12 cellular contexts compared by ENCODE assay signal in the genomic region with DNA sequence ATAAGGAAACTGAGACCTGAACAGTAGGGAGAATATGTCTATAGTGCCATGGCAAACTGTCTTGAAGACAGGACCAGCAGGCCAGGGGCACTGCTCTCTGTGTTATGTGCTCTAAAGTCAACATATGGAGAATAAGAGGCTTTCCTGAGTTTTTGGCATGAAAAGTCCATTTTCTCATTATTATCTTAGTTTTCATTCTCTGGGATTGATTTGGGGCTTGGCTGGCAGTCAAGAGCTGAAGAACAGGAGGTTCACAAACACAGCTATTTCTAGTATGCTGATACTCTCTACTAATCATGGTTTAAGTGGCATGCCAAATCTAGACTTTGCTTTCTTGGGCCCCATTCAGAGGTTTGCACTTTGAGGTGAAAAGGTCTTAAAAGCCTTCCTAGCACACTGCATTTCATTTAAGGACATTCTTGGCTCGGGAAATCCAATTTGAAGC.
DNase-seq lines count a peak whose midpoint lies in the region; ATAC-seq and TF ChIP-seq lines count a peak whose summit lies in the region.
"Had no signal": no experiment of that assay in that cellular context is flagged by ENCODE, and none has a peak within 500 bp of the region (broad histone marks: within the 10 kb centered on the region; RNA-seq: fewer than 3 reads in every experiment).

No MANE protein-coding gene starts in this region.

- CTCF ChIA-PET in BJ (lab: Yijun Ruan, JAX): interaction anchor here (0.7 to 2.1 kb wide), 2 partner anchors 15 to 55 kb away, joined by 3 to 5 read pairs; no protein-coding TSS in a partner anchor

- no peak overlapping the region for H3K4me3 ChIP-seq in BJ (ENCODE audit: low read depth, low read length)
- peak overlapping the region; percentile 48 for H3K4me3 ChIP-seq in adipocyte (ENCODE audit: low read length)

- H3K36me3 Mint-ChIP-seq in HFFc6 (ENCODE audit: low read depth) (no peaks in the 10 kb centered on the region), type B pancreatic cell (no peaks in the 10 kb centered on the region)

- ATAC-seq in stimulated activated naive CD8-positive, alpha-beta T cell treated with anti-CD3 and anti-CD28 coated beads, Interleukin-15, amount 100 ng/mL, for 72 hours: no peak

- H3K27me3 ChIP-seq in BJ (ENCODE audit: control insufficient read depth, insufficient read depth, low read length) (no peaks in the 10 kb centered on the region), adipocyte (replicated peaks; ENCODE audit: control insufficient read depth, insufficient read depth, low read length) (peaks cover 11% of the 10 kb centered on the region)

- H3K4me1 Mint-ChIP-seq in HFFc6 (ENCODE audit: low read depth): no peaks in the 10 kb centered on the region
- no peaks in the 10 kb centered on the region for H3K4me1 Mint-ChIP-seq in stimulated activated naive CD8-positive, alpha-beta T cell treated with anti-CD3 and anti-CD28 coated beads, Interleukin-15, amount 100 ng/mL, for 72 hours
- H3K4me1 Mint-ChIP-seq in type B pancreatic cell (ENCODE audit: unreplicated experiment): peaks cover 25% of the 10 kb centered on the region
- H3K4me1 Mint-ChIP-seq: naive B cell had no signal

- DNase-seq in BJ (ENCODE audit: low read depth) (peak; percentile 26), adipocyte (ENCODE audit: low read depth) (peak; percentile 86), fibroblast of the conjunctiva (ENCODE audit: low read depth) (peak; percentile 93), pons (ENCODE audit: low spot score) (peak; percentile 24), HFFc6 (no peak), type B pancreatic cell (ENCODE audit: extremely low spot score, unreplicated experiment) (no peak), MV-4-11 (lab: John Stamatoyannopoulos, UW) (no peak)
- no peak for DNase-seq in stimulated activated naive CD8-positive, alpha-beta T cell treated with anti-CD3 and anti-CD28 coated beads, Interleukin-15, amount 100 ng/mL, for 72 hours
- DNase-seq: naive B cell; NCI-H524; stimulated activated naive CD4-positive, alpha-beta T cell had no signal

- TF ChIP-seq CTCF in BJ (IDR thresholded peaks at IDR 0.05; ENCODE audit: insufficient read depth, low read depth, low read length): no peak
- no peak for TF ChIP-seq CTCF in HFFc6 (IDR thresholded peaks at IDR 0.05)
- TF ChIP-seq CTCF in type B pancreatic cell (conservative IDR thresholded peaks at IDR 0.05): no peak

- POLR2A ChIA-PET in BJ (lab: Charles Lee): interaction anchor here (0.6 kb wide), 2 partner anchors 531 to 701 kb away, joined by 3 to 5 read pairs; no protein-coding TSS in a partner anchor

- H3K9me3 Mint-ChIP-seq in HFFc6 (no peaks in the 10 kb centered on the region; the same call in 1 of the 2 replicates), type B pancreatic cell (no peaks in the 10 kb centered on the region)
- peaks cover 0 to 15% of the 10 kb centered on the region in 2 donors for H3K9me3 Mint-ChIP-seq in stimulated activated naive CD8-positive, alpha-beta T cell treated with anti-CD3 and anti-CD28 coated beads, Interleukin-15, amount 100 ng/mL, for 72 hours
- H3K9me3 Mint-ChIP-seq: activated T-helper 1 cell treated with anti-CD3 and anti-CD28 coated beads, Interleukin-12 subunit alpha, Interleukin-12 subunit beta, Interleukin-2, Interleukin-4 antibody, amounts not matched to agents 30 ng/mL and 10 ng/mL and 1 ng/mL, durations not matched to agents 14 hours and 24 hours and 36 hours had no signal

- peaks cover 32% of the 10 kb centered on the region for H3K4me1 ChIP-seq in adipocyte (ENCODE audit: control insufficient read depth, insufficient read depth, low read length)

- H3K9ac ChIP-seq in adipocyte (ENCODE audit: low read length): peak overlapping the region; percentile 4

- no peaks in the 10 kb centered on the region for H3K36me3 ChIP-seq in BJ (ENCODE audit: control insufficient read depth, insufficient read depth, low read length)
- no peaks in the 10 kb centered on the region for H3K36me3 ChIP-seq in adipocyte (ENCODE audit: control insufficient read depth, insufficient read depth, low read length, severe bottlenecking)

- H3K4me3 Mint-ChIP-seq in HFFc6 (no peak overlapping the region), type B pancreatic cell (no peak overlapping the region)
- H3K4me3 Mint-ChIP-seq in stimulated activated naive CD8-positive, alpha-beta T cell treated with anti-CD3 and anti-CD28 coated beads, Interleukin-15, amount 100 ng/mL, for 72 hours: no peak overlapping the region
- H3K4me3 Mint-ChIP-seq: activated T-helper 1 cell treated with anti-CD3 and anti-CD28 coated beads, Interleukin-12 subunit alpha, Interleukin-12 subunit beta, Interleukin-2, Interleukin-4 antibody, amounts not matched to agents 30 ng/mL and 10 ng/mL and 1 ng/mL, durations not matched to agents 14 hours and 24 hours and 36 hours; naive B cell had no signal

- H3K27me3 Mint-ChIP-seq in HFFc6 (ENCODE audit: insufficient read depth) (no peaks in the 10 kb centered on the region; the same call in 1 of the 2 replicates), type B pancreatic cell (no peaks in the 10 kb centered on the region)
- H3K27me3 Mint-ChIP-seq in stimulated activated naive CD8-positive, alpha-beta T cell treated with anti-CD3 and anti-CD28 coated beads, Interleukin-15, amount 100 ng/mL, for 72 hours: no peaks in the 10 kb centered on the region

- peaks cover 5% of the 10 kb centered on the region for H3K9me3 ChIP-seq in adipocyte (ENCODE audit: control insufficient read depth, low read length)

- no peak overlapping the region for H3K27ac Mint-ChIP-seq in HFFc6
- H3K27ac Mint-ChIP-seq in stimulated activated naive CD8-positive, alpha-beta T cell treated with anti-CD3 and anti-CD28 coated beads, Interleukin-15, amount 100 ng/mL, for 72 hours: no peak overlapping the region
- no peak overlapping the region for H3K27ac Mint-ChIP-seq in type B pancreatic cell
- H3K27ac Mint-ChIP-seq: activated T-helper 1 cell treated with anti-CD3 and anti-CD28 coated beads, Interleukin-12 subunit alpha, Interleukin-12 subunit beta, Interleukin-2, Interleukin-4 antibody, amounts not matched to agents 30 ng/mL and 10 ng/mL and 1 ng/mL, durations not matched to agents 14 hours and 24 hours and 36 hours; naive B cell had no signal

Comparison
In these comparisons a context has a peak if more than half of its experiments do, and no peak if none do; other contexts are left out.
1. DNase-seq: peak in BJ (single experiment), adipocyte (single experiment), fibroblast of the conjunctiva (single experiment) and pons (single experiment); none in HFFc6 (single experiment), stimulated activated naive CD8-positive, alpha-beta T cell treated with anti-CD3 and anti-CD28 coated beads, Interleukin-15, amount 100 ng/mL, for 72 hours (0 of 2), type B pancreatic cell (single experiment) and MV-4-11 (single experiment).